8 cellular contexts compared by ENCODE assay signal in genomic region chr4:88158360-88159136, GRCh38. TPM values are rescaled to one million over a fixed set of nuclear protein-coding genes. Genes with fewer than 3 reads are reported as not detected.
DNase-seq lines count a peak whose midpoint lies in the region; ATAC-seq, FAIRE-seq and TF ChIP-seq lines count a peak whose summit lies in the region.

Gene ABCG2 (minus strand): TSS chr4:88158639. CDS start chr4:88139995, 18,644 bp downstream.

- peak within 1 kb of the TSS; percentile 74 for H3K4me2 ChIP-seq in OCI-LY3 (ENCODE audit: low read length)

- FAIRE-seq in GM12891 (lab: Jason Lieb, UNC) = no peak

- no peaks in the 10 kb centered on the region for H3K9me3 Mint-ChIP-seq in activated naive CD4-positive, alpha-beta T cell treated with anti-CD3 and anti-CD28 coated beads, Interleukin-2, amount 10 ng/mL, durations not matched to agents 7 days and 5 days

- TF ChIP-seq POLR2A in GM12891 (IDR thresholded peaks at IDR 0.05; ENCODE audit: low read depth, low read length) = no peak

- no peaks in the 10 kb centered on the region for H3K9me3 ChIP-seq in OCI-LY3 (ENCODE audit: insufficient read depth, low read length)

- intact Hi-C loops in Right ventricle myocardium superior (cut with DNase I) = no loop called here
- intact Hi-C loops in posterior cingulate gyrus (cut with DNase I) = no loop called here

- H3K27me3 ChIP-seq in OCI-LY3 (ENCODE audit: low read depth, low read length) = no peaks in the 10 kb centered on the region

- CTCF ChIA-PET in activated naive CD4-positive, alpha-beta T cell treated with anti-CD3 and anti-CD28 coated beads, Interleukin-2, amount 10 ng/mL, durations not matched to agents 7 days and 5 days (lab: Charles Lee) = no interaction called here

- peak within 1 kb of the TSS; percentile 73 for H3K4me3 Mint-ChIP-seq in activated naive CD4-positive, alpha-beta T cell treated with anti-CD3 and anti-CD28 coated beads, Interleukin-2, amount 10 ng/mL, durations not matched to agents 7 days and 5 days

- ATAC-seq in Right ventricle myocardium superior (ENCODE audit: poor library complexity) = peak; percentile 67

- no peaks in the 10 kb centered on the region for H3K79me2 ChIP-seq in OCI-LY3 (ENCODE audit: low read length)

- peak within 1 kb of the TSS; percentile 70 for H3K9ac ChIP-seq in OCI-LY3 (ENCODE audit: low read length)

- H4K20me1 ChIP-seq in OCI-LY3 (ENCODE audit: insufficient read depth, low read length) = no peaks in the 10 kb centered on the region

- H3K36me3 ChIP-seq in OCI-LY3 (replicated peaks; ENCODE audit: low read depth, low read length) = no peaks in the 10 kb centered on the region

- peak within 1 kb of the TSS; percentile 98 for H2AFZ ChIP-seq in OCI-LY3 (ENCODE audit: low read depth, low read length)

- TF ChIP-seq CTCF in HFF-Myc (IDR thresholded peaks at IDR 0.05; ENCODE audit: low read depth, low read length, missing control alignments) (no peak), OCI-LY3 (IDR thresholded peaks at IDR 0.05; ENCODE audit: low read depth, low read length) (no peak)

- peaks cover 14% of the 10 kb centered on the region for H3K4me1 Mint-ChIP-seq in activated naive CD4-positive, alpha-beta T cell treated with anti-CD3 and anti-CD28 coated beads, Interleukin-2, amount 10 ng/mL, durations not matched to agents 7 days and 5 days

- H3K4me1 ChIP-seq in OCI-LY3 (ENCODE audit: low read length) = peaks cover 10% of the 10 kb centered on the region

- no peaks in the 10 kb centered on the region for H3K36me3 Mint-ChIP-seq in activated naive CD4-positive, alpha-beta T cell treated with anti-CD3 and anti-CD28 coated beads, Interleukin-2, amount 10 ng/mL, durations not matched to agents 7 days and 5 days

- H3K4me3 ChIP-seq in HFF-Myc (replicated peaks; ENCODE audit: low read depth, low read length) (peak within 1 kb of the TSS; percentile 57), OCI-LY3 (ENCODE audit: low read length) (peak within 1 kb of the TSS; percentile 83)

- H3K27ac ChIP-seq in OCI-LY3 (ENCODE audit: low read length) = no peak within 1 kb of the TSS; the same call in 1 of the 2 replicates

- peak; percentile 28 for DNase-seq in GM12891 (ENCODE audit: insufficient read length, low spot score)
- peak; percentile 67 for DNase-seq in HFF-Myc (ENCODE audit: extremely low read depth, low read depth)
- DNase-seq in activated naive CD4-positive, alpha-beta T cell treated with anti-CD3 and anti-CD28 coated beads, Interleukin-2, amount 10 ng/mL, durations not matched to agents 7 days and 5 days = peak; percentile 60
- DNase-seq in Right ventricle myocardium superior = no peak
- DNase-seq in posterior cingulate gyrus = peak in 8 of 10 donors; percentile 10 to 86 (median 24)
- DNase-seq in ureter (ENCODE audit: low spot score) = no peak
- DNase-seq in NCI-H774 (lab: John Stamatoyannopoulos, UW) = no peak

- H3K27me3 Mint-ChIP-seq in activated naive CD4-positive, alpha-beta T cell treated with anti-CD3 and anti-CD28 coated beads, Interleukin-2, amount 10 ng/mL, durations not matched to agents 7 days and 5 days = peaks cover 24% of the 10 kb centered on the region

- H3K27ac Mint-ChIP-seq in activated naive CD4-positive, alpha-beta T cell treated with anti-CD3 and anti-CD28 coated beads, Interleukin-2, amount 10 ng/mL, durations not matched to agents 7 days and 5 days = peak within 1 kb of the TSS; percentile 4

TF ChIP-seq in GM12891, 5 proteins besides CTCF, POLR2A, EP300 and RAD21:
- no peak for TF ChIP-seq POLR2AphosphoS5 (IDR thresholded peaks at IDR 0.05; ENCODE audit: low read depth, low read length)
- TF ChIP-seq POU2F2 (IDR thresholded peaks at IDR 0.05; ENCODE audit: low read depth, low read length) = no peak
- TF ChIP-seq SPI1 (IDR thresholded peaks at IDR 0.05; ENCODE audit: low read depth, low read length) = no peak
- no peak for TF ChIP-seq PAX5 (IDR thresholded peaks at IDR 0.05; ENCODE audit: insufficient read depth, low read length, severe bottlenecking)
- no peak for TF ChIP-seq TAF1 (IDR thresholded peaks at IDR 0.05; ENCODE audit: low read depth, low read length)

RNA-seq across cellular contexts. Expression of gene ABCG2, which starts in this region (rescaled TPM):
- polyA plus RNA-seq in GM12891 (2012; ENCODE audit: low read depth, missing spikeins) = 0.04 TPM
- total RNA-seq in Right ventricle myocardium superior (0.75 TPM), ureter (6.3 TPM)

Comparison
In these comparisons a context has a peak if more than half of its experiments do, and no peak if none do; other contexts are left out.
1. Peak in ATAC-seq in Right ventricle myocardium superior; RNA of the gene not detected or under 1 TPM.
2. DNase-seq: peak in GM12891 (single experiment), HFF-Myc (single experiment), activated naive CD4-positive, alpha-beta T cell treated with anti-CD3 and anti-CD28 coated beads, Interleukin-2, amount 10 ng/mL, durations not matched to agents 7 days and 5 days (single experiment) and posterior cingulate gyrus (8 of 10); none in Right ventricle myocardium superior (single experiment), ureter (single experiment) and NCI-H774 (single experiment).